In the genomic region with DNA sequence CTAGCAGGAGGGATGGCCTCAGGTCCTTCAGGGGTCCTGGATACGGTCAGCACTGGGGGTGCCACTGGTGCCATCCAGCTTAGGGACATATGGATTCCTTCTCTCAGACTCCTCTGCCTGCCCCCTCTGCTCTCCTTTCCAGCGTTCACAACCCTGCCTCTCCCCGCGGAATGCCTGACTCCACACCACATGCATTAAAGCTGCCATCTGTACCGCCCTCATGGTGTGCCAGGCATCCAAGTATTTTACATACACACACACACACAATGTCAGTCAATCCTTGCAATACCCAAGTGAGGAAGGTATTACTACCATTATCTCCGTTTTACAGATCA, we compare ENCODE assay signal across 18 cellular contexts.
A peak's percentile ranks its signal among the peaks of the same experiment; 100 is the strongest.
DNase-seq lines count a peak whose midpoint lies in the region; ATAC-seq, FAIRE-seq and TF ChIP-seq lines count a peak whose summit lies in the region.
"Had no signal": no experiment of that assay in that cellular context is flagged by ENCODE, and none has a peak within 500 bp of the region (broad histone marks: within the 10 kb centered on the region; RNA-seq: fewer than 3 reads in every experiment).

No MANE protein-coding gene starts in this region.

- FAIRE-seq in keratinocyte (lab: Jason Lieb, UNC), result no peak
- FAIRE-seq: A204.1, islet of Langerhans, K562 had no signal

- H3K9me1 ChIP-seq in keratinocyte (ENCODE audit: control insufficient read depth, extremely low read depth, insufficient read depth, low read length), result no peaks in the 10 kb centered on the region

- peaks cover 38 to 85% (median 64%) of the 10 kb centered on the region in 9 donors for H3K4me1 ChIP-seq in heart right ventricle
- peaks cover 26% of the 10 kb centered on the region for H3K4me1 ChIP-seq in keratinocyte (ENCODE audit: control insufficient read depth, extremely low read depth, insufficient read depth, low read length)
- peaks cover 0 to 43% (median 41%) of the 10 kb centered on the region in 4 donors for H3K4me1 ChIP-seq in sigmoid colon

- no peak overlapping the region for H3K4me2 ChIP-seq in keratinocyte (ENCODE audit: control insufficient read depth, extremely low read depth, insufficient read depth, low read depth, low read length)

- dilution Hi-C loops in keratinocyte (cut with MboI; ENCODE audit: extremely low pct_ligation_motif_present, low sequenced_read_pairs), result no loop called here

- intact Hi-C loops in Right ventricle myocardium superior (cut with DNase I) (no loop called here), heart right ventricle (cut with DNase I) (loop anchor here in 1 of 10 donors (10.0 kb wide), 1 partner anchor 617 kb away; no protein-coding TSS in a partner anchor), sigmoid colon (cut with DNase I) (no loop called here)

- H4K20me1 ChIP-seq in keratinocyte (ENCODE audit: control insufficient read depth, extremely low read depth, insufficient read depth, low read length), result no peaks in the 10 kb centered on the region

- no peaks in the 10 kb centered on the region for H3K9me3 ChIP-seq in heart right ventricle
- H3K9me3 ChIP-seq in keratinocyte (ENCODE audit: control insufficient read depth, low read depth, low read length), result no peaks in the 10 kb centered on the region
- no peaks in the 10 kb centered on the region for H3K9me3 ChIP-seq in sigmoid colon

- no peak overlapping the region for H3K4me3 ChIP-seq in heart right ventricle
- no peak overlapping the region for H3K4me3 ChIP-seq in keratinocyte (ENCODE audit: control insufficient read depth in 2 of 3, extremely low read depth in 1 of 3, insufficient read depth in 2 of 3, low read depth in 1 of 3, low read length in 3 of 3)
- no peak overlapping the region for H3K4me3 ChIP-seq in sigmoid colon
- H3K4me3 ChIP-seq: K562 had no signal

- TF ChIP-seq POLR2A in sigmoid colon (IDR thresholded peaks at IDR 0.05), result no peak

- TF ChIP-seq CTCF in heart right ventricle (IDR thresholded peaks at IDR 0.05) (no peak), keratinocyte (optimal IDR thresholded peaks at IDR 0.05 in 1 of 3, IDR thresholded peaks at IDR 0.05 in 1 of 3, conservative IDR thresholded peaks at IDR 0.05 in 1 of 3; ENCODE audit: extremely low read depth in 1 of 3, insufficient read depth in 2 of 3, low read length in 3 of 3) (no peak), sigmoid colon (IDR thresholded peaks at IDR 0.05) (no peak)

- H3K79me2 ChIP-seq in keratinocyte (ENCODE audit: control insufficient read depth, insufficient read depth, low read length), result no peaks in the 10 kb centered on the region

- peak overlapping the region in 3 of 10 donors; percentile 89 to 93 (median 90) for H3K27ac ChIP-seq in heart right ventricle
- peak overlapping the region; percentile 67 for H3K27ac ChIP-seq in keratinocyte (ENCODE audit: control insufficient read depth, insufficient read depth, low read length)
- peak overlapping the region in 3 of 4 donors; percentile 68 to 74 (median 71) for H3K27ac ChIP-seq in sigmoid colon

- no peak overlapping the region for H2AFZ ChIP-seq in keratinocyte (ENCODE audit: control insufficient read depth, low read length)

- H3K36me3 ChIP-seq in heart right ventricle (no peaks in the 10 kb centered on the region), keratinocyte (ENCODE audit: control insufficient read depth in 2 of 2, extremely low read depth in 1 of 2, insufficient read depth in 2 of 2, low read length in 2 of 2) (no peaks in the 10 kb centered on the region), sigmoid colon (no peaks in the 10 kb centered on the region)

- H3K27me3 ChIP-seq in heart right ventricle, result no peaks in the 10 kb centered on the region
- H3K27me3 ChIP-seq in keratinocyte (ENCODE audit: control insufficient read depth, extremely low read depth, insufficient read depth, low read length), result no peaks in the 10 kb centered on the region
- H3K27me3 ChIP-seq in sigmoid colon, result no peaks in the 10 kb centered on the region

- TF ChIP-seq EP300 in sigmoid colon (IDR thresholded peaks at IDR 0.05), result no peak

- ATAC-seq in Right ventricle myocardium superior (ENCODE audit: poor library complexity) (no peak), heart right ventricle (no peak), GM21737 (IDR thresholded peaks at IDR 0.05; ENCODE audit: unreplicated experiment) (no peak)
- ATAC-seq: K562, SK-N-SH treated with all-trans-retinoic acid at 6 μM for 48 hours had no signal

- DNase-seq in Right ventricle myocardium superior, result peak; percentile 12
- DNase-seq in heart right ventricle, result no peak
- no peak for DNase-seq in keratinocyte (ENCODE audit: low read depth, low spot score)
- DNase-seq in sigmoid colon, result no peak
- DNase-seq in KBM-7, result no peak
- DNase-seq in NCI-H1417 (lab: John Stamatoyannopoulos, UW), result no peak
- no peak for DNase-seq in NCI-H446 treated with DMSO at 0.1 percent for 48 hours (lab: John Stamatoyannopoulos, UW)
- DNase-seq: activated CD4-positive, alpha-beta T cell treated with anti-CD3 and anti-CD28 coated beads, Interleukin-2, amount 50 U/mL, for 48 hours; activated gamma-delta T cell; hippocampal formation; naive B cell; NCI-H2029 treated with DMSO at 0.1 percent for 48 hours; stimulated activated naive CD4-positive, alpha-beta T cell treated with Interleukin-2 at 50 U/mL for 16 hours had no signal

- WGBS in heart right ventricle, 2 donors, result 93 to 98% methylated on average over 6 of the region's 6 CpGs
- WGBS in sigmoid colon, 2 donors, result 94 to 96% methylated on average over 6 of the region's 6 CpGs

- in situ Hi-C loops in KBM-7 (cut with MboI; ENCODE audit: low pct_unique_long_range_greater_than_20kb, low sequenced_read_pairs), result no loop called here

- peak overlapping the region; percentile 9 for H3K9ac ChIP-seq in keratinocyte (ENCODE audit: control insufficient read depth, extremely low read depth, insufficient read depth, low read length)
